In genomic region chr6:10398439-10399218, GRCh38 we compare ENCODE assay signal across 19 cellular contexts. TPM values are rescaled to one million over a fixed set of nuclear protein-coding genes. Genes with fewer than 3 reads are reported as not detected.
A peak's percentile ranks its signal among the peaks of the same experiment; 100 is the strongest.
DNase-seq lines count a peak whose midpoint lies in the region; ATAC-seq, FAIRE-seq and TF ChIP-seq lines count a peak whose summit lies in the region.
"Had no signal": no experiment of that assay in that cellular context is flagged by ENCODE, and none has a peak within 500 bp of the region (broad histone marks: within the 10 kb centered on the region; RNA-seq: fewer than 3 reads in every experiment).

No MANE protein-coding gene starts in this region.

- H3K4me3 ChIP-seq in K562 (no peak overlapping the region), iPS-15b (ENCODE audit: low read depth, low read length) (peak overlapping the region; percentile 16), smooth muscle cell (no peak overlapping the region)

- no peaks in the 10 kb centered on the region; the same call in 2 of the 3 replicates for H3K36me3 ChIP-seq in K562 (ENCODE audit: control insufficient read depth, insufficient read depth, low read length)
- no peaks in the 10 kb centered on the region for H3K36me3 ChIP-seq in iPS-15b (ENCODE audit: control insufficient read depth, insufficient read depth, low read length)
- no peaks in the 10 kb centered on the region for H3K36me3 ChIP-seq in smooth muscle cell (ENCODE audit: low read depth)
- H3K36me3 ChIP-seq: BE2C had no signal

- no peak for ATAC-seq in K562
- no peak for ATAC-seq in GM19455 (IDR thresholded peaks at IDR 0.05; ENCODE audit: unreplicated experiment)
- ATAC-seq: left cardiac atrium, T-helper 17 cell had no signal

- TF ChIP-seq POLR2A in K562 (conservative IDR thresholded peaks at IDR 0.05), result no peak

- no peak for DNase-seq in HFFc6
- no peak for DNase-seq in K562 (ENCODE audit: extremely low read depth in 1 of 4, low spot score in 3 of 4)
- DNase-seq in smooth muscle cell (lab: John Stamatoyannopoulos, UW; ENCODE audit: unreplicated experiment), result no peak
- DNase-seq in 8988T, result no peak
- DNase-seq in dermis blood vessel endothelial cell, result no peak
- DNase-seq in NCI-H748 treated with DMSO at 0.1 percent for 48 hours (lab: John Stamatoyannopoulos, UW), result no peak
- DNase-seq: BE2C, hippocampal formation, left cardiac atrium, NCI-H1436, NCI-H2171 treated with DMSO at 0.1 percent for 48 hours, small intestine, T-helper 17 cell had no signal

- BruUV-seq in K562 (replicated peaks; lab: Mats Ljungman, UMichigan), result no TSS peak

- no peaks in the 10 kb centered on the region for H3K9me1 ChIP-seq in K562 (ENCODE audit: control insufficient read depth, insufficient read depth, low read length)

- intact Hi-C loops in K562 (cut with micrococcal nuclease), result no loop called here

- H3F3A ChIP-seq in smooth muscle cell (ENCODE audit: low read depth), result no peaks in the 10 kb centered on the region

- H3K9me3 ChIP-seq in K562 (replicated peaks; ENCODE audit: control insufficient read depth, insufficient read depth, low read depth, low read length), result peaks cover 7% of the 10 kb centered on the region
- H3K9me3 ChIP-seq in iPS-15b (ENCODE audit: control insufficient read depth, insufficient read depth, low read length), result no peaks in the 10 kb centered on the region
- no peaks in the 10 kb centered on the region for H3K9me3 ChIP-seq in smooth muscle cell (replicated peaks; ENCODE audit: low read depth)
- H3K9me3 ChIP-seq: BE2C had no signal

- no peaks in the 10 kb centered on the region for H3K27me3 ChIP-seq in K562 (ENCODE audit: control insufficient read depth in 2 of 2, insufficient read depth in 2 of 2, low read length in 2 of 2)
- H3K27me3 ChIP-seq in iPS-15b (ENCODE audit: control insufficient read depth, insufficient read depth, low read length), result peaks cover 97% of the 10 kb centered on the region
- H3K27me3 ChIP-seq in smooth muscle cell (ENCODE audit: low read depth), result peaks cover 38% of the 10 kb centered on the region

- H3K27ac ChIP-seq in K562 (ENCODE audit: extremely low read depth, low read depth, low read length) (no peak overlapping the region), smooth muscle cell (ENCODE audit: low read depth) (peak overlapping the region; percentile 96)

- no peak for TF ChIP-seq CTCF in HFFc6 (IDR thresholded peaks at IDR 0.05)
- no peak for TF ChIP-seq CTCF in K562 (IDR thresholded peaks at IDR 0.05 in 2 of 3, conservative IDR thresholded peaks at IDR 0.05 in 1 of 3; ENCODE audit: insufficient read depth in 2 of 3, low read depth in 1 of 3, low read length in 3 of 3)
- TF ChIP-seq CTCF in smooth muscle cell (IDR thresholded peaks at IDR 0.05; ENCODE audit: borderline replicate concordance, insufficient read depth, poor library complexity, severe bottlenecking), result no peak

- peaks cover 73% of the 10 kb centered on the region for H3K36me3 Mint-ChIP-seq in HFFc6 (ENCODE audit: low read depth)

- no peaks in the 10 kb centered on the region for H4K20me1 ChIP-seq in K562 (replicated peaks; ENCODE audit: control insufficient read depth, insufficient read depth, low read length)
- no peaks in the 10 kb centered on the region for H4K20me1 ChIP-seq in smooth muscle cell (ENCODE audit: low read depth)

- FAIRE-seq in K562 (lab: Jason Lieb, UNC), result no peak
- FAIRE-seq: D721Med, small intestine had no signal

- H3K27ac Mint-ChIP-seq in HFFc6, result peak overlapping the region; percentile 77
- H3K27ac Mint-ChIP-seq: activated T-helper 2 cell treated with anti-CD3 and anti-CD28 coated beads, Interferon-gamma antibody, Interleukin-2, Interleukin-4, amounts not matched to agents 10 μg/mL and 5 μg/mL and 100 μg/mL, durations not matched to agents 14 hours and 24 hours and 36 hours; T-helper 17 cell had no signal

- no peak overlapping the region for H3K4me2 ChIP-seq in K562 (ENCODE audit: insufficient read depth, low read length)
- peak overlapping the region; percentile 66 for H3K4me2 ChIP-seq in smooth muscle cell

- H3K27me3 Mint-ChIP-seq in HFFc6 (ENCODE audit: insufficient read depth), result peaks cover 3% of the 10 kb centered on the region

- in situ Hi-C loops in K562 (cut with MboI), result no loop called here

- peak overlapping the region; percentile 40 for H3K4me3 Mint-ChIP-seq in HFFc6
- H3K4me3 Mint-ChIP-seq: T-helper 17 cell had no signal

- H2AFZ ChIP-seq in K562 (ENCODE audit: low read depth, low read length) (peak overlapping the region; percentile 75), smooth muscle cell (ENCODE audit: low read depth) (no peak overlapping the region)

- TF ChIP-seq EP300 in K562 (IDR thresholded peaks at IDR 0.05; ENCODE audit: low read length), result no peak

- WGBS in K562 (ENCODE audit: insufficient coverage, low coverage, missing lambda C conversion rate), result 87% methylated on average over 18 of the region's 20 CpGs
- WGBS in smooth muscle cell (ENCODE audit: low lambda C conversion rate), result 49% methylated on average over 20 of the region's 20 CpGs

- TF ChIP-seq RAD21 in K562 (CRISPR knock-in tag; conservative IDR thresholded peaks at IDR 0.05 in 1 of 2, IDR thresholded peaks at IDR 0.05 in 1 of 2), result no peak

- CTCF ChIA-PET in K562 (lab: Yijun Ruan, JAX; ENCODE audit: low intra/inter-chr PET ratio), result interaction anchor here (0.5 kb wide), 1 partner anchor 87 kb away, joined by 3 read pairs; no protein-coding TSS in a partner anchor

- POLR2A ChIA-PET in K562 (lab: Yijun Ruan, JAX), result interaction anchor here (0.6 kb wide), 1 partner anchor 24 kb away, joined by 3 read pairs; no protein-coding TSS in a partner anchor

- H3K9me3 Mint-ChIP-seq in HFFc6, result no peaks in the 10 kb centered on the region

- no peak overlapping the region for H3K9ac ChIP-seq in K562 (ENCODE audit: insufficient read depth in 1 of 2, low read depth in 2 of 2, low read length in 2 of 2)
- H3K9ac ChIP-seq in iPS-15b (ENCODE audit: low read depth, low read length), result no peak overlapping the region
- H3K9ac ChIP-seq in smooth muscle cell (ENCODE audit: low read depth), result no peak overlapping the region

- H3K4me1 ChIP-seq in K562 (replicated peaks in 1 of 2; ENCODE audit: control insufficient read depth in 2 of 2, insufficient read depth in 2 of 2, low read length in 2 of 2), result peaks cover 16 to 31% of the 10 kb centered on the region in 2 experiments
- peaks cover 23% of the 10 kb centered on the region for H3K4me1 ChIP-seq in iPS-15b (ENCODE audit: control insufficient read depth, insufficient read depth, low read length)
- peaks cover 7% of the 10 kb centered on the region for H3K4me1 ChIP-seq in smooth muscle cell (ENCODE audit: low read depth)
- H3K4me1 ChIP-seq: BE2C had no signal

- H3K79me2 ChIP-seq in K562 (ENCODE audit: control insufficient read depth, insufficient read depth, low read length) (0 out of 3 replicates have a peak, but pooled peaks cover 2% of the 10 kb centered on the region), smooth muscle cell (ENCODE audit: low read depth) (no peaks in the 10 kb centered on the region)

- peaks cover 80% of the 10 kb centered on the region for H3K4me1 Mint-ChIP-seq in HFFc6 (ENCODE audit: low read depth)
- H3K4me1 Mint-ChIP-seq: T-helper 17 cell had no signal

TF ChIP-seq in K562, 482 proteins besides CTCF, POLR2A, EP300 and RAD21 (continues in another document):
- TF ChIP-seq CXXC5 (CRISPR knock-in tag; IDR thresholded peaks at IDR 0.05), result no peak
- no peak for TF ChIP-seq HES1 (IDR thresholded peaks at IDR 0.05; ENCODE audit: low read depth)
- no peak for TF ChIP-seq CBX5 (IDR thresholded peaks at IDR 0.05; ENCODE audit: borderline replicate concordance, low read depth)
- no peak for TF ChIP-seq ZNF274 (IDR thresholded peaks at IDR 0.05; ENCODE audit: borderline replicate concordance, low read depth, low read length)
- TF ChIP-seq JUN (IDR thresholded peaks at IDR 0.05; ENCODE audit: borderline replicate concordance, low read depth, low read length), result no peak
- no peak for TF ChIP-seq JUN (CRISPR knock-in tag; IDR thresholded peaks at IDR 0.05; ENCODE audit: borderline replicate concordance)
- TF ChIP-seq ZNF239 (CRISPR knock-in tag; IDR thresholded peaks at IDR 0.05), result no peak

RNA-seq across cellular contexts. Expression of gene TFAP2A, which starts 16.2 kb away (rescaled TPM):
- total RNA-seq in HFFc6 (2021; fragmentation: NEBNext Ultra II Directional; extraction: Animal tissue kit (Norgen Biotek cat#: 25700)), result 10 to 100 TPM; 64.1 to 89.0 (median 83.8) TPM
- total RNA-seq in K562 (2011; cell fraction: chromatin; rRNA removed; ENCODE audit: low replicate concordance), result 0.51 and 0.55 TPM in 2 replicates
- 0.33 TPM in 1 of 2 replicates, not detected in the other for total RNA-seq in K562 (2011; cell fraction: nucleolus; rRNA removed)
- total RNA-seq in K562 (2011; cell fraction: nucleoplasm; rRNA removed), result 0.29 and 0.61 TPM in 2 replicates
- 0.33 TPM in 1 of 2 replicates, not detected in the other for total RNA-seq in K562 (2014; rRNA removed)
- total RNA-seq in K562 (2014; rRNA removed; fragmentation: Illumina TruSeq; extraction: Trizol), result 0.18 TPM in 1 of 2 replicates, not detected in the other
- 0.11 and 0.22 TPM in 2 replicates for total RNA-seq in K562 (2015; rRNA removed; fragmentation: Illumina TruSeq; extraction: Trizol)
- 0.40 and 0.53 TPM in 2 replicates for total RNA-seq in K562 (2021)
- 0.15 and 0.17 TPM in 2 replicates for polyA plus RNA-seq in K562 (2011; rRNA removed)
- 0.19 and 0.22 TPM in 2 replicates for polyA plus RNA-seq in K562 (2011; cell fraction: cytosol; rRNA removed)
- 0.24 and 0.46 TPM in 2 replicates for polyA plus RNA-seq in K562 (2011; cell fraction: nucleus; rRNA removed)
- 0.29 and 0.42 TPM in 2 replicates for polyA plus RNA-seq in K562 (2012)
- polyA plus RNA-seq in K562 (2014; fragmentation: Illumina TruSeq; extraction: Trizol), result 0.37 and 0.54 TPM in 2 replicates
- under 1 TPM; 0.14 to 0.20 TPM for polyA plus RNA-seq in K562 (2014; fragmentation: Nextera tagmentation; extraction: Ambion mirVana)
- 0.15 and 0.36 TPM in 2 replicates for polyA plus RNA-seq in K562 (2014; rRNA removed)
- polyA minus RNA-seq in K562 (2011; rRNA and poly(A)+ RNA removed), result 0.12 and 0.28 TPM in 2 replicates
- 1.0 and 3.5 TPM in 2 replicates for polyA minus RNA-seq in K562 (2011; cell fraction: cytosol; rRNA and poly(A)+ RNA removed)
- polyA minus RNA-seq in K562 (2011; cell fraction: nucleus; rRNA and poly(A)+ RNA removed), result 0.40 and 0.56 TPM in 2 replicates
- 6.2 and 13.6 TPM in 2 replicates for total RNA-seq in smooth muscle cell
- polyA plus RNA-seq in smooth muscle cell, result 10.1 and 33.9 TPM in 2 replicates
- under 0.01 and 0.05 TPM in 2 replicates for total RNA-seq in dermis blood vessel endothelial cell
- total RNA-seq: mononuclear cell, omental fat pad had no signal
